Comparison of ENCODE assay signal across 1 cellular context in the genomic region with DNA sequence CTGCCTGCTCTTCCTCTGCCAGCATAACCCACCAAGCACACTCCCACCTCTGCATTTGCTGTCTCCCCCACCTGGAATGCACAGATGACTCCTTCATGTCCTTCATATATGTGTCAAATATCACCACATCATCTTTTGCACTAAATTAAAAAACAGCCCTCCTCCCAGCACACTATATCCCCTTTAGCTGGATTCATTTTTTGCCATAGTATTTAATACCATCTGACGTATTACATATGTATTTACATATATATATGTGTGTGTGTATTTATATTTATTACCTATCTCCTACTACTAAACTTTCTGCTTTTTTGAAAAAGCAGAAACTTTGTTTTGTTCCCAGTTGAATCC.
TF ChIP-seq lines count a peak whose summit lies in the region.

No MANE protein-coding gene starts in this region.

TF ChIP-seq in HEK293, 187 proteins besides CTCF, POLR2A, EP300 and RAD21 (continued from another document):
- TF ChIP-seq ZNF174 (tag by site-specific recombination; IDR thresholded peaks at IDR 0.05) (no peak), ZNF677 (tag by site-specific recombination; IDR thresholded peaks at IDR 0.05) (no peak), ZNF518A (tag by site-specific recombination; conservative IDR thresholded peaks at IDR 0.05; ENCODE audit: low read depth) (0 out of 2 replicates have a peak, but pooled peaks have one; percentile 0), ZFHX2 (tag by site-specific recombination; conservative IDR thresholded peaks at IDR 0.05) (0 out of 2 replicates have a peak, but pooled peaks have one; percentile 3), ZNF155 (tag by site-specific recombination; IDR thresholded peaks at IDR 0.05) (no peak), ZNF133 (tag by site-specific recombination; IDR thresholded peaks at IDR 0.05) (0 out of 2 replicates have a peak, but pooled peaks have one; percentile 16), ZNF169 (tag by site-specific recombination; IDR thresholded peaks at IDR 0.05) (no peak), ZNF146 (tag by site-specific recombination; IDR thresholded peaks at IDR 0.05) (no peak), ZNF274 (IDR thresholded peaks at IDR 0.05; ENCODE audit: low read length) (no peak), ZNF274 (tag by site-specific recombination; IDR thresholded peaks at IDR 0.05; ENCODE audit: borderline replicate concordance) (no peak), HOXD13 (CRISPR knock-in tag; IDR thresholded peaks at IDR 0.05; ENCODE audit: borderline replicate concordance) (no peak), ZNF2 (tag by site-specific recombination; IDR thresholded peaks at IDR 0.05) (no peak)
- TF ChIP-seq, protein P1, sequence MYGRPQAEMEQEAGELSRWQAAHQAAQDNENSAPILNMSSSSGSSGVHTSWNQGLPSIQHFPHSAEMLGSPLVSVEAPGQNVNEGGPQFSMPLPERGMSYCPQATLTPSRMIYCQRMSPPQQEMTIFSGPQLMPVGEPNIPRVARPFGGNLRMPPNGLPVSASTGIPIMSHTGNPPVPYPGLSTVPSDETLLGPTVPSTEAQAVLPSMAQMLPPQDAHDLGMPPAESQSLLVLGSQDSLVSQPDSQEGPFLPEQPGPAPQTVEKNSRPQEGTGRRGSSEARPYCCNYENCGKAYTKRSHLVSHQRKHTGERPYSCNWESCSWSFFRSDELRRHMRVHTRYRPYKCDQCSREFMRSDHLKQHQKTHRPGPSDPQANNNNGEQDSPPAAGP (tag by site-specific recombination; IDR thresholded peaks at IDR 0.05), result no peak
- TF ChIP-seq, protein P2, sequence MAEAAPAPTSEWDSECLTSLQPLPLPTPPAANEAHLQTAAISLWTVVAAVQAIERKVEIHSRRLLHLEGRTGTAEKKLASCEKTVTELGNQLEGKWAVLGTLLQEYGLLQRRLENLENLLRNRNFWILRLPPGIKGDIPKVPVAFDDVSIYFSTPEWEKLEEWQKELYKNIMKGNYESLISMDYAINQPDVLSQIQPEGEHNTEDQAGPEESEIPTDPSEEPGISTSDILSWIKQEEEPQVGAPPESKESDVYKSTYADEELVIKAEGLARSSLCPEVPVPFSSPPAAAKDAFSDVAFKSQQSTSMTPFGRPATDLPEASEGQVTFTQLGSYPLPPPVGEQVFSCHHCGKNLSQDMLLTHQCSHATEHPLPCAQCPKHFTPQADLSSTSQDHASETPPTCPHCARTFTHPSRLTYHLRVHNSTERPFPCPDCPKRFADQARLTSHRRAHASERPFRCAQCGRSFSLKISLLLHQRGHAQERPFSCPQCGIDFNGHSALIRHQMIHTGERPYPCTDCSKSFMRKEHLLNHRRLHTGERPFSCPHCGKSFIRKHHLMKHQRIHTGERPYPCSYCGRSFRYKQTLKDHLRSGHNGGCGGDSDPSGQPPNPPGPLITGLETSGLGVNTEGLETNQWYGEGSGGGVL (tag by site-specific recombination; IDR thresholded peaks at IDR 0.05), result no peak
- TF ChIP-seq, protein P3, sequence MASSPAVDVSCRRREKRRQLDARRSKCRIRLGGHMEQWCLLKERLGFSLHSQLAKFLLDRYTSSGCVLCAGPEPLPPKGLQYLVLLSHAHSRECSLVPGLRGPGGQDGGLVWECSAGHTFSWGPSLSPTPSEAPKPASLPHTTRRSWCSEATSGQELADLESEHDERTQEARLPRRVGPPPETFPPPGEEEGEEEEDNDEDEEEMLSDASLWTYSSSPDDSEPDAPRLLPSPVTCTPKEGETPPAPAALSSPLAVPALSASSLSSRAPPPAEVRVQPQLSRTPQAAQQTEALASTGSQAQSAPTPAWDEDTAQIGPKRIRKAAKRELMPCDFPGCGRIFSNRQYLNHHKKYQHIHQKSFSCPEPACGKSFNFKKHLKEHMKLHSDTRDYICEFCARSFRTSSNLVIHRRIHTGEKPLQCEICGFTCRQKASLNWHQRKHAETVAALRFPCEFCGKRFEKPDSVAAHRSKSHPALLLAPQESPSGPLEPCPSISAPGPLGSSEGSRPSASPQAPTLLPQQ (tag by site-specific recombination; IDR thresholded peaks at IDR 0.05), result no peak
- TF ChIP-seq, protein P4, sequence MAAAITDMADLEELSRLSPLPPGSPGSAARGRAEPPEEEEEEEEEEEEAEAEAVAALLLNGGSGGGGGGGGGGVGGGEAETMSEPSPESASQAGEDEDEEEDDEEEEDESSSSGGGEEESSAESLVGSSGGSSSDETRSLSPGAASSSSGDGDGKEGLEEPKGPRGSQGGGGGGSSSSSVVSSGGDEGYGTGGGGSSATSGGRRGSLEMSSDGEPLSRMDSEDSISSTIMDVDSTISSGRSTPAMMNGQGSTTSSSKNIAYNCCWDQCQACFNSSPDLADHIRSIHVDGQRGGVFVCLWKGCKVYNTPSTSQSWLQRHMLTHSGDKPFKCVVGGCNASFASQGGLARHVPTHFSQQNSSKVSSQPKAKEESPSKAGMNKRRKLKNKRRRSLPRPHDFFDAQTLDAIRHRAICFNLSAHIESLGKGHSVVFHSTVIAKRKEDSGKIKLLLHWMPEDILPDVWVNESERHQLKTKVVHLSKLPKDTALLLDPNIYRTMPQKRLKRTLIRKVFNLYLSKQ (tag by site-specific recombination; IDR thresholded peaks at IDR 0.05; ENCODE audit: borderline replicate concordance), result no peak
